ENCODE assay signal across 15 cellular contexts in the genomic region with DNA sequence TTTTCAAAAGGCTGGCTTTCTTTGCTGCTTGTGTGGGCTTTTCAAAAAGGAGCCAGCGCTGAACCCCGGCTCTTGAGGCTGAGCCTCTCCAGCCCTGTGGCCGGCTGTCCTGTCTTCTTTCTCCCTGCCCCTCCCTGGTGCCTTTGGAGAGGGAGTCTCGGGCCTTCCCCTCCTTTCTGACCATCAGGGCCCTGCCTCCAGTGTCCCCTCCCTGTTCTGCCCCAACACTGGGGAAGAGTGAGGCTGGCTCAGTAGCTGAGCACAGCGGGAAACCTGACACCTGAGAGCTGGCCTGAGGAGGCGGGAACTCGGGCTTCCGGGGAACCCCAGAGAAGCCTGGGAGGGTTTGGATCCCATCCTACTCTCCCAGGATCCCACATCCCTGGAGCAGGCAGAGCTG.
DNase-seq lines count a peak whose midpoint lies in the region; ATAC-seq and TF ChIP-seq lines count a peak whose summit lies in the region.
"Had no signal": no experiment of that assay in that cellular context is flagged by ENCODE, and none has a peak within 500 bp of the region (broad histone marks: within the 10 kb centered on the region; RNA-seq: fewer than 3 reads in every experiment).

No MANE protein-coding gene starts in this region.

- POLR2A ChIA-PET in HCT116 (lab: Charles Lee) (no interaction called here), MCF 10A (lab: Yijun Ruan, JAX) (interaction anchor here (0.6 kb wide), 2 partner anchors 45 to 177 kb away, joined by 3 read pairs; no protein-coding TSS in a partner anchor)

- H3K27me3 Mint-ChIP-seq in MCF 10A (ENCODE audit: insufficient read depth, unreplicated experiment) (no peaks in the 10 kb centered on the region), nephron progenitor cell (ENCODE audit: low read depth, poor library complexity) (peaks cover 3% of the 10 kb centered on the region)

- DNase-seq in Daoy (ENCODE audit: low read depth) (peak; percentile 11), HCT116 (ENCODE audit: low read depth, low spot score) (no peak), MCF 10A (ENCODE audit: unreplicated experiment) (peak; percentile 63), nephron progenitor cell (peak; percentile 56), AG08396 (ENCODE audit: low spot score) (no peak)
- no peak for DNase-seq in activated CD4-positive, alpha-beta T cell treated with anti-CD3 and anti-CD28 coated beads, Interleukin-2, amount 50 U/mL, for 48 hours
- DNase-seq: activated CD4-positive, alpha-beta T cell treated with anti-CD3 and anti-CD28 coated beads, Interleukin-2, amount 50 U/mL, for 4 hours; C1 segment of cervical spinal cord; cerebellar nuclear complex; kidney; NCI-H1930; posterior cingulate gyrus had no signal

- no peaks in the 10 kb centered on the region for H4K20me1 ChIP-seq in HCT116 (ENCODE audit: insufficient read depth)

- H3K9me3 ChIP-seq in HCT116 (ENCODE audit: control insufficient read depth in 1 of 2, insufficient read depth in 1 of 2, low read depth in 1 of 2, low read length in 2 of 2): no peaks in the 10 kb centered on the region

- CTCF ChIA-PET in HCT116 (lab: Charles Lee): no interaction called here
- CTCF ChIA-PET in MCF 10A (lab: Yijun Ruan, JAX): no interaction called here

- intact Hi-C loops in HCT116 (cut with micrococcal nuclease): no loop called here
- intact Hi-C loops in MCF 10A (cut with micrococcal nuclease): loop anchor here (10.0 kb wide), 1 partner anchor 140 kb away; no protein-coding TSS in a partner anchor

- H3K4me3 ChIP-seq in HCT116 (replicated peaks in 1 of 2; ENCODE audit: low read depth in 1 of 2, low read length in 2 of 2): no peak overlapping the region

- H3K79me2 ChIP-seq in HCT116 (ENCODE audit: insufficient read depth, low read length): no peaks in the 10 kb centered on the region

- RAD21 ChIA-PET in HCT116 (lab: Charles Lee; ENCODE audit: low non-redundant PET in 1 of 2, low total read pairs in 2 of 2, uncharacterized antibody in 2 of 2, unreplicated experiment in 2 of 2): no interaction called here

- peaks cover 10 to 11% of the 10 kb centered on the region in 2 experiments for H3K4me1 ChIP-seq in HCT116 (ENCODE audit: control insufficient read depth in 1 of 2, insufficient read depth in 2 of 2, low read length in 2 of 2)

- H3K9me3 Mint-ChIP-seq in MCF 10A (ENCODE audit: unreplicated experiment) (no peaks in the 10 kb centered on the region), nephron progenitor cell (no peaks in the 10 kb centered on the region)
- H3K9me3 Mint-ChIP-seq: activated T-helper 1 cell treated with anti-CD3 and anti-CD28 coated beads, Interleukin-12 subunit alpha, Interleukin-12 subunit beta, Interleukin-2, Interleukin-4 antibody, amounts not matched to agents 30 ng/mL and 10 ng/mL and 1 ng/mL, durations not matched to agents 14 hours and 24 hours and 36 hours had no signal

- H3K27me3 ChIP-seq in HCT116 (ENCODE audit: insufficient read depth, low read length): no peaks in the 10 kb centered on the region

- no peaks in the 10 kb centered on the region for H3K36me3 ChIP-seq in HCT116 (ENCODE audit: control insufficient read depth in 1 of 2, insufficient read depth in 2 of 2, low read length in 2 of 2)

- H3K9me2 ChIP-seq in HCT116 (ENCODE audit: insufficient read depth): no peaks in the 10 kb centered on the region

- H2AFZ ChIP-seq in HCT116 (ENCODE audit: low read depth, low read length, poor library complexity, severe bottlenecking): no peak overlapping the region

- TF ChIP-seq CTCF in HCT116 (IDR thresholded peaks at IDR 0.05 in 2 of 3, conservative IDR thresholded peaks at IDR 0.05 in 1 of 3; ENCODE audit: borderline replicate concordance in 1 of 3, insufficient read depth in 1 of 3, low read depth in 2 of 3, low read length in 2 of 3): no peak
- no peak for TF ChIP-seq CTCF in MCF 10A (IDR thresholded peaks at IDR 0.05; ENCODE audit: unreplicated experiment)
- no peak for TF ChIP-seq CTCF in nephron progenitor cell (IDR thresholded peaks at IDR 0.05)

- H3K27ac ChIP-seq in HCT116 (ENCODE audit: low read depth, low read length): no peak overlapping the region
- H3K27ac ChIP-seq: HL-60 had no signal

- no peak for TF ChIP-seq POLR2A in HCT116 (IDR thresholded peaks at IDR 0.05; ENCODE audit: borderline replicate concordance, extremely low read depth, insufficient read depth, insufficient read length)

- no peak for TF ChIP-seq RAD21 in HCT116 (IDR thresholded peaks at IDR 0.05; ENCODE audit: low read depth)

- no peaks in the 10 kb centered on the region for H3K36me3 Mint-ChIP-seq in MCF 10A (ENCODE audit: insufficient read depth, unreplicated experiment)
- peaks cover 16% of the 10 kb centered on the region for H3K36me3 Mint-ChIP-seq in nephron progenitor cell (ENCODE audit: low read depth)

- ATAC-seq in HCT116 (peak; percentile 86), HG03439 (IDR thresholded peaks at IDR 0.05; ENCODE audit: unreplicated experiment) (no peak)

- H3K27ac Mint-ChIP-seq in MCF 10A (ENCODE audit: low read depth, unreplicated experiment): no peak overlapping the region
- H3K27ac Mint-ChIP-seq in nephron progenitor cell: peak overlapping the region; percentile 85
- H3K27ac Mint-ChIP-seq: activated T-helper 1 cell treated with anti-CD3 and anti-CD28 coated beads, Interleukin-12 subunit alpha, Interleukin-12 subunit beta, Interleukin-2, Interleukin-4 antibody, amounts not matched to agents 30 ng/mL and 10 ng/mL and 1 ng/mL, durations not matched to agents 14 hours and 24 hours and 36 hours had no signal

- H3K4me1 Mint-ChIP-seq in MCF 10A (ENCODE audit: insufficient read depth, unreplicated experiment): peaks cover 22% of the 10 kb centered on the region
- H3K4me1 Mint-ChIP-seq in nephron progenitor cell: peaks cover 82% of the 10 kb centered on the region

- H3K4me3 Mint-ChIP-seq in MCF 10A (ENCODE audit: unreplicated experiment) (no peak overlapping the region), nephron progenitor cell (peak overlapping the region; percentile 35)
- H3K4me3 Mint-ChIP-seq: activated T-helper 1 cell treated with anti-CD3 and anti-CD28 coated beads, Interleukin-12 subunit alpha, Interleukin-12 subunit beta, Interleukin-2, Interleukin-4 antibody, amounts not matched to agents 30 ng/mL and 10 ng/mL and 1 ng/mL, durations not matched to agents 14 hours and 24 hours and 36 hours had no signal

- peak overlapping the region; percentile 25; the same call in 1 of the 2 replicates for H3K4me2 ChIP-seq in HCT116 (ENCODE audit: low read length)

- BruUV-seq in HCT116 (replicated peaks; lab: Mats Ljungman, UMichigan) (no TSS peak), MCF 10A (replicated peaks; lab: Mats Ljungman, UMichigan) (no TSS peak)

- H3K9ac ChIP-seq in HCT116 (ENCODE audit: low read length): no peak overlapping the region

TF ChIP-seq in HCT116, 20 proteins besides CTCF, POLR2A, EP300 and RAD21:
- TF ChIP-seq, protein P1, sequence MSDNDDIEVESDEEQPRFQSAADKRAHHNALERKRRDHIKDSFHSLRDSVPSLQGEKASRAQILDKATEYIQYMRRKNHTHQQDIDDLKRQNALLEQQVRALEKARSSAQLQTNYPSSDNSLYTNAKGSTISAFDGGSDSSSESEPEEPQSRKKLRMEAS (IDR thresholded peaks at IDR 0.05): peak; percentile 15; the same call in 1 of the 2 replicates
- TF ChIP-seq EZH2 (IDR thresholded peaks at IDR 0.05): no peak

Comparison
In these comparisons a context has a peak if more than half of its experiments do, and no peak if none do; other contexts are left out.
1. DNase-seq: peak in Daoy (single experiment), MCF 10A (single experiment) and nephron progenitor cell (single experiment); none in HCT116 (single experiment), AG08396 (single experiment) and activated CD4-positive, alpha-beta T cell treated with anti-CD3 and anti-CD28 coated beads, Interleukin-2, amount 50 U/mL, for 48 hours (0 of 2).